11 cellular contexts compared by ENCODE assay signal in genomic region chr6:156383059-156383458, GRCh38.
"Had no signal": no experiment of that assay in that cellular context is flagged by ENCODE, and none has a peak within 500 bp of the region (broad histone marks: within the 10 kb centered on the region; RNA-seq: fewer than 3 reads in every experiment).

No MANE protein-coding gene starts in this region.

- DNase-seq: GM23248, GOT3, H7, H9, HCEC 1CT, HFFc6 had no signal

- H3K9me3 Mint-ChIP-seq: GM23338, H9 had no signal

- H3K4me3 Mint-ChIP-seq: GM23338, H9, HFFc6 had no signal

- H3K27ac Mint-ChIP-seq: GM23338, H9, HFFc6 had no signal

- H3K9me3 ChIP-seq: HAP-1 had no signal

- ATAC-seq: GM23338, HCT116 had no signal

- H3K27ac ChIP-seq: GM23248 had no signal

- H3K36me3 ChIP-seq: HAP-1 had no signal

- H3K4me3 ChIP-seq: GM23248, GM23338, HAP-1 had no signal

- FAIRE-seq: H1, H54 had no signal
